18 cellular contexts compared by ENCODE assay signal in the genomic region with DNA sequence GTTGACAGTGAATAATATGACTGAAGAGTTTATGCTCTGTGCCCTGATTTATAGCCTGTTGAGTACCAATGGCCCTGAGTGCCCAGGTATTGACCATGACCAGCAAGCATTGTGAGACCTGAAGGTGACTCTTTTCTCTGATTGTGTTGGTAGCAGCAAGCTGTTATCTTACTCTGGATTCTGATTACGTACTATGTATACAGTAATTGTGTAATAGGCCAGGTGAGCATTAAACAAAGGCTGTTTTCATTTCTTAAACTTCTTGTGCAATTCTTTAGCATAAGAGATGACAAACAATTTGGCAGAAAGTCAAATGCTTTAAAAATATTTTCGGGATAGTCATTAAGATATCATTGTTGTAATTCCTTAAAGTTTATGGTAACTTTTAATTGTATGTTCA.
DNase-seq lines count a peak whose midpoint lies in the region; ATAC-seq, FAIRE-seq and TF ChIP-seq lines count a peak whose summit lies in the region.
"Had no signal": no experiment of that assay in that cellular context is flagged by ENCODE, and none has a peak within 500 bp of the region (broad histone marks: within the 10 kb centered on the region; RNA-seq: fewer than 3 reads in every experiment).

No MANE protein-coding gene starts in this region.

- H3K4me1 ChIP-seq in left ventricle myocardium inferior (peaks cover 36% of the 10 kb centered on the region), mammary epithelial cell (ENCODE audit: insufficient read depth, low read length) (peaks cover 21% of the 10 kb centered on the region), keratinocyte (ENCODE audit: control insufficient read depth, extremely low read depth, insufficient read depth, low read length) (peaks cover 17% of the 10 kb centered on the region)
- H3K4me1 ChIP-seq: A549, HAP-1 had no signal

- no TSS peak for BruUV-seq in mammary epithelial cell (replicated peaks; lab: Mats Ljungman, UMichigan)

- no peaks in the 10 kb centered on the region for H4K20me1 ChIP-seq in mammary epithelial cell (ENCODE audit: insufficient read depth, low read length)
- H4K20me1 ChIP-seq in keratinocyte (ENCODE audit: control insufficient read depth, extremely low read depth, insufficient read depth, low read length), result no peaks in the 10 kb centered on the region

- dilution Hi-C loops in mammary epithelial cell (cut with HindIII; ENCODE audit: low sequenced_read_pairs), result no loop called here
- dilution Hi-C loops in keratinocyte (cut with MboI; ENCODE audit: extremely low pct_ligation_motif_present, low sequenced_read_pairs), result no loop called here

- peak; percentile 85 for FAIRE-seq in keratinocyte (lab: Jason Lieb, UNC)
- FAIRE-seq: A549, G401.6, GM12891, GM19239, K562 had no signal

- H2AFZ ChIP-seq in mammary epithelial cell (ENCODE audit: low read depth, low read length), result no peak overlapping the region
- no peak overlapping the region for H2AFZ ChIP-seq in keratinocyte (ENCODE audit: control insufficient read depth, low read length)

- ATAC-seq in left cardiac atrium (no peak), GM19035 (IDR thresholded peaks at IDR 0.05; ENCODE audit: unreplicated experiment) (no peak)
- ATAC-seq: A549, K562 had no signal

- no peaks in the 10 kb centered on the region for H3K9me1 ChIP-seq in keratinocyte (ENCODE audit: control insufficient read depth, extremely low read depth, insufficient read depth, low read length)

- no peak overlapping the region for H3K4me3 ChIP-seq in left ventricle myocardium inferior
- no peak overlapping the region for H3K4me3 ChIP-seq in mammary epithelial cell (replicated peaks in 1 of 3; ENCODE audit: insufficient read depth in 1 of 3, low read depth in 2 of 3, low read length in 3 of 3)
- H3K4me3 ChIP-seq in keratinocyte (ENCODE audit: control insufficient read depth in 2 of 3, extremely low read depth in 1 of 3, insufficient read depth in 2 of 3, low read depth in 1 of 3, low read length in 3 of 3), result no peak overlapping the region
- H3K4me3 ChIP-seq: A549, HAP-1, K562 had no signal

- H3K27ac ChIP-seq in left ventricle myocardium inferior (replicated peaks), result peak overlapping the region; percentile 7
- peak overlapping the region; percentile 48 for H3K27ac ChIP-seq in mammary epithelial cell (ENCODE audit: insufficient read depth, low read depth, low read length)
- H3K27ac ChIP-seq in keratinocyte (ENCODE audit: control insufficient read depth, insufficient read depth, low read length), result no peak overlapping the region
- H3K27ac ChIP-seq: A549, C4-2B had no signal

- DNase-seq in left ventricle myocardium inferior (no peak), left cardiac atrium (no peak), mammary epithelial cell (peak; percentile 89), keratinocyte (ENCODE audit: low read depth, low spot score) (peak; percentile 36), hepatic stellate cell (ENCODE audit: low spot score) (no peak)
- no peak for DNase-seq in stimulated activated CD4-positive, alpha-beta T cell treated with anti-CD3 and anti-CD28 coated beads, Interleukin-12 subunit alpha, Interleukin-12 subunit beta, amount 100 ng/mL, for 4 hours
- DNase-seq: NCI-H1092 treated with DMSO at 0.1 percent for 48 hours, NCI-H187 treated with DMSO at 0.1 percent for 48 hours, NCI-H510A, RPMI8226 had no signal

- H3K36me3 ChIP-seq in left ventricle myocardium inferior, result no peaks in the 10 kb centered on the region
- no peaks in the 10 kb centered on the region for H3K36me3 ChIP-seq in mammary epithelial cell (ENCODE audit: insufficient read depth, low read length)
- H3K36me3 ChIP-seq in keratinocyte (ENCODE audit: control insufficient read depth in 2 of 2, extremely low read depth in 1 of 2, insufficient read depth in 2 of 2, low read length in 2 of 2), result no peaks in the 10 kb centered on the region
- H3K36me3 ChIP-seq: HAP-1 had no signal

- CTCF ChIA-PET in mammary epithelial cell (lab: Charles Lee; ENCODE audit: low non-redundant PET), result no interaction called here

- H3K27me3 ChIP-seq in left ventricle myocardium inferior (ENCODE audit: low read depth) (no peaks in the 10 kb centered on the region), mammary epithelial cell (ENCODE audit: insufficient read depth, low read length) (no peaks in the 10 kb centered on the region), keratinocyte (ENCODE audit: control insufficient read depth, extremely low read depth, insufficient read depth, low read length) (no peaks in the 10 kb centered on the region)

- intact Hi-C loops in left ventricle myocardium inferior (cut with micrococcal nuclease) (no loop called here), left cardiac atrium (cut with DNase I) (no loop called here), mammary epithelial cell (cut with micrococcal nuclease) (no loop called here)

- H3K79me2 ChIP-seq in mammary epithelial cell (ENCODE audit: insufficient read depth, low read length) (no peaks in the 10 kb centered on the region), keratinocyte (ENCODE audit: control insufficient read depth, insufficient read depth, low read length) (no peaks in the 10 kb centered on the region)

- TF ChIP-seq CTCF in left ventricle myocardium inferior (IDR thresholded peaks at IDR 0.05; ENCODE audit: borderline replicate concordance) (no peak), mammary epithelial cell (conservative IDR thresholded peaks at IDR 0.05 in 1 of 2, IDR thresholded peaks at IDR 0.05 in 1 of 2; ENCODE audit: extremely low read depth in 1 of 2, insufficient read depth in 1 of 2, low read depth in 1 of 2, low read length in 2 of 2) (no peak), keratinocyte (optimal IDR thresholded peaks at IDR 0.05 in 1 of 3, IDR thresholded peaks at IDR 0.05 in 1 of 3, conservative IDR thresholded peaks at IDR 0.05 in 1 of 3; ENCODE audit: extremely low read depth in 1 of 3, insufficient read depth in 2 of 3, low read length in 3 of 3) (no peak)

- H3K9ac ChIP-seq in mammary epithelial cell (ENCODE audit: insufficient read depth, low read length) (no peak overlapping the region), keratinocyte (ENCODE audit: control insufficient read depth, extremely low read depth, insufficient read depth, low read length) (no peak overlapping the region)

- WGBS in mammary epithelial cell (ENCODE audit: low coverage, missing lambda C conversion rate), result 3% methylated on average over 2 of the region's 2 CpGs

- in situ Hi-C loops in mammary epithelial cell (cut with MboI; ENCODE audit: low sequenced_read_pairs in 2 of 2), result no loop called here

- H3K9me3 ChIP-seq in left ventricle myocardium inferior (replicated peaks) (no peaks in the 10 kb centered on the region), mammary epithelial cell (replicated peaks; ENCODE audit: insufficient read depth, low read length) (no peaks in the 10 kb centered on the region), keratinocyte (ENCODE audit: control insufficient read depth, low read depth, low read length) (no peaks in the 10 kb centered on the region)
- H3K9me3 ChIP-seq: A549, HAP-1 had no signal

- H3K4me2 ChIP-seq in mammary epithelial cell (ENCODE audit: insufficient read depth, low read depth, low read length) (peak overlapping the region; percentile 64), keratinocyte (ENCODE audit: control insufficient read depth, extremely low read depth, insufficient read depth, low read depth, low read length) (no peak overlapping the region)
- H3K4me2 ChIP-seq: A549 had no signal

Comparison
In these comparisons a context has a peak if more than half of its experiments do, and no peak if none do; other contexts are left out.
1. DNase-seq: peak in mammary epithelial cell (single experiment) and keratinocyte (single experiment); none in left ventricle myocardium inferior (single experiment), left cardiac atrium (single experiment), hepatic stellate cell (single experiment) and stimulated activated CD4-positive, alpha-beta T cell treated with anti-CD3 and anti-CD28 coated beads, Interleukin-12 subunit alpha, Interleukin-12 subunit beta, amount 100 ng/mL, for 4 hours (single experiment).